ENCODE assay signal across 8 cellular contexts in the genomic region with DNA sequence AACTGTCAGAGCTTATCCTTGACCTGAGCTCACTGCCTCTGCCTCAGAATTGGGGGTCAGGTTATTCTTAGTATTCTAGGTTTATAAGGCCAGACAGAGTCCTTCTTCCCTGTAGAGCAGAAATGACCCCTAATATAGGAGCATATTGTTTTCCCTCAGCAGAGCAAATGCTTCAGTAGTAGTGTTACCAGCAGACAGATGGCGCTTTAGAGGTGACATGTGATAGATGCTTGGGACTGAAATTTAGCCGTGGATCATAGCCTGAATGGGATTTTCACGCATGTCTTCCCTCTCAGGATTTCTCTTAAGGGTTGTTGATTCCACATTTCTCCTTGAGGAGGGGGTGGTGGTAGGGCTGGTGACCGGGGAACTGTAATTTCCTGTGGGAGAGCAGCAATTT. TPM values are rescaled to one million over a fixed set of nuclear protein-coding genes. Genes with fewer than 3 reads are reported as not detected.
DNase-seq lines count a peak whose midpoint lies in the region; TF ChIP-seq lines count a peak whose summit lies in the region.

No MANE protein-coding gene starts in this region.

- CTCF ChIA-PET in mammary epithelial cell (lab: Charles Lee; ENCODE audit: low non-redundant PET) = no interaction called here

- no peaks in the 10 kb centered on the region for H4K20me1 ChIP-seq in mammary epithelial cell (ENCODE audit: insufficient read depth, low read length)

- H3K9me3 Mint-ChIP-seq in osteocyte (ENCODE audit: unreplicated experiment) = no peaks in the 10 kb centered on the region

- no peak overlapping the region for H3K9ac ChIP-seq in mammary epithelial cell (ENCODE audit: insufficient read depth, low read length)
- H3K9ac ChIP-seq in colonic mucosa (ENCODE audit: low read depth in 2 of 2, low read length in 2 of 2) = no peak overlapping the region

- dilution Hi-C loops in mammary epithelial cell (cut with HindIII; ENCODE audit: low sequenced_read_pairs) = no loop called here

- TF ChIP-seq CTCF in mammary epithelial cell (conservative IDR thresholded peaks at IDR 0.05 in 1 of 2, IDR thresholded peaks at IDR 0.05 in 1 of 2; ENCODE audit: extremely low read depth in 1 of 2, insufficient read depth in 1 of 2, low read depth in 1 of 2, low read length in 2 of 2) (peak; percentile 22 to 43), osteocyte (IDR thresholded peaks at IDR 0.05) (peak; percentile 51), colonic mucosa (IDR thresholded peaks at IDR 0.05) (no peak)

- no peak overlapping the region for H2AFZ ChIP-seq in mammary epithelial cell (ENCODE audit: low read depth, low read length)

- H3K27ac ChIP-seq in mammary epithelial cell (ENCODE audit: insufficient read depth, low read depth, low read length) (no peak overlapping the region), colonic mucosa (no peak overlapping the region)

- no peaks in the 10 kb centered on the region for H3K36me3 ChIP-seq in mammary epithelial cell (ENCODE audit: insufficient read depth, low read length)
- no peaks in the 10 kb centered on the region for H3K36me3 ChIP-seq in colonic mucosa

- H3K4me3 Mint-ChIP-seq in osteocyte (ENCODE audit: unreplicated experiment) = no peak overlapping the region

- in situ Hi-C loops in mammary epithelial cell (cut with MboI; ENCODE audit: low sequenced_read_pairs in 2 of 2) = no loop called here

- 97% methylated on average over 4 of the region's 4 CpGs for WGBS in mammary epithelial cell (ENCODE audit: low coverage, missing lambda C conversion rate)

- H3K27me3 Mint-ChIP-seq in osteocyte (ENCODE audit: unreplicated experiment) = no peaks in the 10 kb centered on the region

- no TSS peak for BruUV-seq in mammary epithelial cell (replicated peaks; lab: Mats Ljungman, UMichigan)

- DNase-seq in NCI-H748 (lab: John Stamatoyannopoulos, UW; ENCODE audit: unreplicated experiment) = peak; percentile 3
- no peak for DNase-seq in NCI-H748 treated with DMSO at 0.1 percent for 48 hours (lab: John Stamatoyannopoulos, UW)
- DNase-seq in NAMALWA (ENCODE audit: low spot score) = peak; percentile 46
- DNase-seq in mammary epithelial cell = no peak
- no peak for DNase-seq in osteocyte (ENCODE audit: extremely low spot score, unreplicated experiment)
- no peak for DNase-seq in colonic mucosa
- DNase-seq in stimulated activated naive CD4-positive, alpha-beta T cell treated with Interleukin-2 at 50 U/mL for 16 hours (lab: John Stamatoyannopoulos, UW) = no peak
- DNase-seq in stimulated activated CD4-positive, alpha-beta T cell treated with anti-CD3 and anti-CD28 coated beads, Interleukin-12 subunit alpha, Interleukin-12 subunit beta, amount 100 ng/mL, for 4 hours = no peak

- H3K4me1 ChIP-seq in mammary epithelial cell (ENCODE audit: insufficient read depth, low read length) (peaks cover 28% of the 10 kb centered on the region), colonic mucosa (no peaks in the 10 kb centered on the region)

- peak overlapping the region; percentile 52 for H3K27ac Mint-ChIP-seq in osteocyte (ENCODE audit: unreplicated experiment)

- H3K36me3 Mint-ChIP-seq in osteocyte (ENCODE audit: unreplicated experiment) = peaks cover 4% of the 10 kb centered on the region

- H3K4me1 Mint-ChIP-seq in osteocyte (ENCODE audit: unreplicated experiment) = peaks cover 77% of the 10 kb centered on the region

- intact Hi-C loops in mammary epithelial cell (cut with micrococcal nuclease) (no loop called here), colonic mucosa (cut with DNase I) (no loop called here)

- peaks cover 89% of the 10 kb centered on the region for H3K79me2 ChIP-seq in mammary epithelial cell (ENCODE audit: insufficient read depth, low read length)

- no peaks in the 10 kb centered on the region for H3K27me3 ChIP-seq in mammary epithelial cell (ENCODE audit: insufficient read depth, low read length)
- no peaks in the 10 kb centered on the region for H3K27me3 ChIP-seq in colonic mucosa

- no peak overlapping the region for H3K4me2 ChIP-seq in mammary epithelial cell (ENCODE audit: insufficient read depth, low read depth, low read length)

- H3K4me3 ChIP-seq in mammary epithelial cell (replicated peaks in 1 of 3; ENCODE audit: insufficient read depth in 1 of 3, low read depth in 2 of 3, low read length in 3 of 3) (no peak overlapping the region), colonic mucosa (no peak overlapping the region)

- H3K9me3 ChIP-seq in mammary epithelial cell (replicated peaks; ENCODE audit: insufficient read depth, low read length) = no peaks in the 10 kb centered on the region
- no peaks in the 10 kb centered on the region for H3K9me3 ChIP-seq in colonic mucosa

RNA-seq across cellular contexts. Expression of a gene that starts 24.5 kb away (rescaled TPM):
- total RNA-seq in mammary epithelial cell (10 to 100 TPM; 42.5 to 82.9 TPM), osteocyte (126 and 130 TPM in 2 replicates), colonic mucosa (1 to 10 TPM; 8.7 to 9.3 TPM)
- 17.2 TPM for polyA plus RNA-seq in mammary epithelial cell
- polyA minus RNA-seq in mammary epithelial cell = 26.9 TPM

Comparison
In these comparisons a context has a peak if more than half of its experiments do, and no peak if none do; other contexts are left out.
1. DNase-seq: peak in NCI-H748 (single experiment) and NAMALWA (single experiment); none in NCI-H748 treated with DMSO at 0.1 percent for 48 hours (single experiment), mammary epithelial cell (single experiment), osteocyte (single experiment), colonic mucosa (single experiment), stimulated activated naive CD4-positive, alpha-beta T cell treated with Interleukin-2 at 50 U/mL for 16 hours (single experiment) and stimulated activated CD4-positive, alpha-beta T cell treated with anti-CD3 and anti-CD28 coated beads, Interleukin-12 subunit alpha, Interleukin-12 subunit beta, amount 100 ng/mL, for 4 hours (single experiment).
2. RNA of a gene that starts 24.5 kb away (total RNA-seq): 126 to 130 TPM in osteocyte and 42.5 to 82.9 TPM in mammary epithelial cell; 8.7 to 9.3 TPM in colonic mucosa; every median in the first group is over 4 times any median in the second.